10 cellular contexts compared by ENCODE assay signal in genomic region chr22:41501209-41501608, GRCh38. TPM values are rescaled to one million over a fixed set of nuclear protein-coding genes. Genes with fewer than 3 reads are reported as not detected.
DNase-seq lines count a peak whose midpoint lies in the region; ATAC-seq and TF ChIP-seq lines count a peak whose summit lies in the region.
"Had no signal": no experiment of that assay in that cellular context is flagged by ENCODE, and none has a peak within 500 bp of the region (broad histone marks: within the 10 kb centered on the region; RNA-seq: fewer than 3 reads in every experiment).

No MANE protein-coding gene starts in this region.

- DNase-seq in GDM1 (lab: John Stamatoyannopoulos, UW), result peak; percentile 13
- DNase-seq in KBM-7, result peak; percentile 36
- DNase-seq in astrocyte of the cerebellum (ENCODE audit: low read depth), result no peak
- DNase-seq in naive thymus-derived CD4-positive, alpha-beta T cell, result peak in 4 of 9 donors; percentile 20 to 32 (median 24)
- DNase-seq in SK-N-DZ (ENCODE audit: low spot score), result no peak
- DNase-seq in stimulated activated CD4-positive, alpha-beta T cell treated with anti-CD3 and anti-CD28 coated beads, Interleukin-1b, Interleukin-23, amount 100 ng/mL, for 48 hours, result no peak
- no peak for DNase-seq in NCI-H146 (lab: John Stamatoyannopoulos, UW)
- DNase-seq: activated gamma-delta T cell, ovary had no signal

- intact Hi-C loops in naive thymus-derived CD4-positive, alpha-beta T cell (cut with micrococcal nuclease), result loop anchor here (1.0 kb wide), 1 partner anchor 98 kb away; no protein-coding TSS in a partner anchor

- CTCF ChIA-PET in naive thymus-derived CD4-positive, alpha-beta T cell (lab: Charles Lee), result interaction anchor here (2.9 kb wide), 1 partner anchor 98 kb away, joined by 29 read pairs; no protein-coding TSS in a partner anchor

- POLR2A ChIA-PET in naive thymus-derived CD4-positive, alpha-beta T cell (lab: Charles Lee), result interaction anchor here (0.7 kb wide), 1 partner anchor 89 kb away, joined by 3 read pairs; no protein-coding TSS in a partner anchor

- TF ChIP-seq CTCF in astrocyte of the cerebellum (IDR thresholded peaks at IDR 0.05; ENCODE audit: low read depth, low read length, missing control alignments), result peak; percentile 36

- no peak overlapping the region for H3K4me3 Mint-ChIP-seq in naive thymus-derived CD4-positive, alpha-beta T cell

- no peaks in the 10 kb centered on the region for H3K27me3 ChIP-seq in naive thymus-derived CD4-positive, alpha-beta T cell (ENCODE audit: control insufficient read depth in 2 of 2, insufficient read depth in 2 of 2, low read length in 2 of 2)
- H3K27me3 ChIP-seq: ovary had no signal

- peak overlapping the region in 1 of 9 donors; percentile 41 for H3K27ac Mint-ChIP-seq in naive thymus-derived CD4-positive, alpha-beta T cell

- peaks cover 5 to 59% (median 5%) of the 10 kb centered on the region in 3 experiments for H3K36me3 ChIP-seq in naive thymus-derived CD4-positive, alpha-beta T cell (ENCODE audit: control insufficient read depth in 2 of 3, insufficient read depth in 3 of 3, low read length in 3 of 3)
- H3K36me3 ChIP-seq: ovary had no signal

- in situ Hi-C loops in KBM-7 (cut with MboI; ENCODE audit: low pct_unique_long_range_greater_than_20kb, low sequenced_read_pairs), result no loop called here
- in situ Hi-C loops in astrocyte of the cerebellum (cut with HindIII; ENCODE audit: low sequenced_read_pairs), result no loop called here

- ATAC-seq in naive thymus-derived CD4-positive, alpha-beta T cell, result peak; percentile 67
- no peak for ATAC-seq in GM19452 (IDR thresholded peaks at IDR 0.05; ENCODE audit: unreplicated experiment)

- H3K9me3 ChIP-seq in naive thymus-derived CD4-positive, alpha-beta T cell (ENCODE audit: control insufficient read depth in 2 of 3, low read length in 3 of 3), result no peaks in the 10 kb centered on the region
- H3K9me3 ChIP-seq: ovary had no signal

- no peak overlapping the region for H3K4me3 ChIP-seq in astrocyte of the cerebellum (ENCODE audit: low read depth, low read length)
- H3K4me3 ChIP-seq in naive thymus-derived CD4-positive, alpha-beta T cell (ENCODE audit: low read length), result no peak overlapping the region
- H3K4me3 ChIP-seq: ovary had no signal

- H3K4me1 ChIP-seq in naive thymus-derived CD4-positive, alpha-beta T cell (ENCODE audit: control insufficient read depth in 2 of 2, insufficient read depth in 2 of 2, low read length in 2 of 2), result no peaks in the 10 kb centered on the region

- H3K9me3 Mint-ChIP-seq in naive thymus-derived CD4-positive, alpha-beta T cell, result no peaks in the 10 kb centered on the region

- H3K4me1 Mint-ChIP-seq in naive thymus-derived CD4-positive, alpha-beta T cell, result peaks cover 0 to 8% (median 1%) of the 10 kb centered on the region in 7 donors

- H3K27ac ChIP-seq in naive thymus-derived CD4-positive, alpha-beta T cell (ENCODE audit: low read depth, low read length), result no peak overlapping the region
- H3K27ac ChIP-seq: ovary had no signal

- no peaks in the 10 kb centered on the region for H3K27me3 Mint-ChIP-seq in naive thymus-derived CD4-positive, alpha-beta T cell

- H3K36me3 Mint-ChIP-seq in naive thymus-derived CD4-positive, alpha-beta T cell, result peaks cover 0 to 18% (median 8%) of the 10 kb centered on the region in 5 donors

RNA-seq across cellular contexts. Expression of gene ACO2, which starts 32.3 kb away (rescaled TPM):
- 10 to 100 TPM; 64.5 to 84.8 (median 70.3) TPM for total RNA-seq in naive thymus-derived CD4-positive, alpha-beta T cell
- polyA plus RNA-seq in naive thymus-derived CD4-positive, alpha-beta T cell, result 100 to 1,000 TPM in 1 of 2 donors, 10 to 100 TPM in 1; 60.5 to 101 TPM
- polyA plus RNA-seq in SK-N-DZ (2014; cell fraction: cytosol; rRNA removed), result 62.2 and 66.7 TPM in 2 replicates
- 53.0 and 66.4 TPM in 2 replicates for polyA plus RNA-seq in SK-N-DZ (2014; cell fraction: nucleus; rRNA removed)

RNA-seq across cellular contexts. Expression of gene PHF5A, which starts 32.7 kb away (rescaled TPM):
- total RNA-seq in naive thymus-derived CD4-positive, alpha-beta T cell, result 10 to 100 TPM; 27.8 to 63.9 (median 36.0) TPM
- polyA plus RNA-seq in naive thymus-derived CD4-positive, alpha-beta T cell, result 10 to 100 TPM; 22.4 to 25.8 TPM
- polyA plus RNA-seq in SK-N-DZ (2014; cell fraction: cytosol; rRNA removed), result 178 and 199 TPM in 2 replicates
- 61.7 and 117 TPM in 2 replicates for polyA plus RNA-seq in SK-N-DZ (2014; cell fraction: nucleus; rRNA removed)

RNA-seq across cellular contexts. Expression of gene POLR3H, which starts 43.1 kb away (rescaled TPM):
- total RNA-seq in naive thymus-derived CD4-positive, alpha-beta T cell, result 10 to 100 TPM; 21.7 to 59.6 (median 28.5) TPM
- 10 to 100 TPM; 24.2 to 32.2 TPM for polyA plus RNA-seq in naive thymus-derived CD4-positive, alpha-beta T cell
- polyA plus RNA-seq in SK-N-DZ (2014; cell fraction: cytosol; rRNA removed), result 30.7 and 33.7 TPM in 2 replicates
- polyA plus RNA-seq in SK-N-DZ (2014; cell fraction: nucleus; rRNA removed), result 20.4 and 33.4 TPM in 2 replicates

RNA-seq across cellular contexts. Expression of gene TOB2, which starts 54.6 kb away (rescaled TPM):
- total RNA-seq in naive thymus-derived CD4-positive, alpha-beta T cell, result 10 to 100 TPM; 19.3 to 37.8 (median 29.8) TPM
- 1 to 10 TPM; 8.2 to 9.7 TPM for polyA plus RNA-seq in naive thymus-derived CD4-positive, alpha-beta T cell
- 9.2 and 12.0 TPM in 2 replicates for polyA plus RNA-seq in SK-N-DZ (2014; cell fraction: cytosol; rRNA removed)
- 5.0 and 7.0 TPM in 2 replicates for polyA plus RNA-seq in SK-N-DZ (2014; cell fraction: nucleus; rRNA removed)

RNA-seq across cellular contexts. Expression of gene CSDC2, which starts 59.6 kb away (rescaled TPM):
- not detected for total RNA-seq in naive thymus-derived CD4-positive, alpha-beta T cell
- not detected for polyA plus RNA-seq in naive thymus-derived CD4-positive, alpha-beta T cell
- polyA plus RNA-seq in SK-N-DZ (2014; cell fraction: cytosol; rRNA removed), result 2.9 TPM in 2 replicates
- polyA plus RNA-seq in SK-N-DZ (2014; cell fraction: nucleus; rRNA removed), result 2.4 and 3.1 TPM in 2 replicates

Comparison
In these comparisons a context has a peak if more than half of its experiments do, and no peak if none do; other contexts are left out.
1. DNase-seq: peak in GDM1 (single experiment) and KBM-7 (single experiment); none in astrocyte of the cerebellum (single experiment), SK-N-DZ (single experiment), stimulated activated CD4-positive, alpha-beta T cell treated with anti-CD3 and anti-CD28 coated beads, Interleukin-1b, Interleukin-23, amount 100 ng/mL, for 48 hours (single experiment) and NCI-H146 (single experiment).